16 cellular contexts compared by ENCODE assay signal in genomic region chr2:192004188-192004963, GRCh38.
DNase-seq lines count a peak whose midpoint lies in the region; ATAC-seq and TF ChIP-seq lines count a peak whose summit lies in the region.
"Had no signal": no experiment of that assay in that cellular context is flagged by ENCODE, and none has a peak within 500 bp of the region (broad histone marks: within the 10 kb centered on the region; RNA-seq: fewer than 3 reads in every experiment).

No MANE protein-coding gene starts in this region.

- H3K36me3 ChIP-seq in transverse colon, result no peaks in the 10 kb centered on the region
- H3K36me3 ChIP-seq: heart right ventricle, SJSA1, thoracic aorta had no signal

- no peaks in the 10 kb centered on the region for H3K9me3 ChIP-seq in transverse colon
- H3K9me3 ChIP-seq: heart right ventricle, SJSA1, thoracic aorta had no signal

- 54 to 62% methylated on average over 5 of the region's 5 CpGs for WGBS in transverse colon (ENCODE audit: low coverage in 1 of 2), 2 donors

- intact Hi-C loops in transverse colon (cut with DNase I; ENCODE audit: low total_unique reads), result no loop called here

- in situ Hi-C loops in transverse colon (cut with MboI; ENCODE audit: low pct_ligation_motif_present in 1 of 4, low pct_unique_long_range_greater_than_20kb in 1 of 4, low sequenced_read_pairs in 3 of 4), result no loop called here

- no peak overlapping the region for H3K4me3 ChIP-seq in transverse colon
- H3K4me3 ChIP-seq: heart right ventricle, SJSA1, thoracic aorta had no signal

- no peaks in the 10 kb centered on the region for H3K27me3 ChIP-seq in transverse colon
- H3K27me3 ChIP-seq: heart right ventricle, SJSA1 had no signal

- no peak for TF ChIP-seq EP300 in transverse colon (IDR thresholded peaks at IDR 0.05; ENCODE audit: low read depth)

- TF ChIP-seq POLR2A in transverse colon (IDR thresholded peaks at IDR 0.05), result no peak

- DNase-seq in OCI-M1 (lab: John Stamatoyannopoulos, UW) (peak; percentile 7), transverse colon (no peak), NCI-H146 treated with DMSO at 0.1 percent for 48 hours (lab: John Stamatoyannopoulos, UW; ENCODE audit: unreplicated experiment) (no peak), T-helper 9 cell (no peak)
- DNase-seq: activated CD4-positive, alpha-beta T cell treated with anti-CD3 and anti-CD28 coated beads, Interleukin-2, amount 50 U/mL, for 4 hours; effector CD8-positive, alpha-beta T cell; heart right ventricle; IMR-90; mammary epithelial cell; NCI-H226 had no signal

- ATAC-seq in GM18520 (IDR thresholded peaks at IDR 0.05; ENCODE audit: unreplicated experiment) (peak; percentile 62), GM21423 (IDR thresholded peaks at IDR 0.05; ENCODE audit: unreplicated experiment) (peak; percentile 61), HG03025 (IDR thresholded peaks at IDR 0.05; ENCODE audit: low FRiP score, unreplicated experiment) (peak; percentile 81), esophagus mucosa (no peak)
- ATAC-seq: heart right ventricle had no signal

- H3K27ac ChIP-seq in transverse colon, result no peak overlapping the region
- H3K27ac ChIP-seq: heart right ventricle, SJSA1, thoracic aorta had no signal

- no peak for TF ChIP-seq CTCF in transverse colon (IDR thresholded peaks at IDR 0.05)

- no peaks in the 10 kb centered on the region for H3K4me1 ChIP-seq in transverse colon
